2 cellular contexts compared by ENCODE assay signal in the genomic region with DNA sequence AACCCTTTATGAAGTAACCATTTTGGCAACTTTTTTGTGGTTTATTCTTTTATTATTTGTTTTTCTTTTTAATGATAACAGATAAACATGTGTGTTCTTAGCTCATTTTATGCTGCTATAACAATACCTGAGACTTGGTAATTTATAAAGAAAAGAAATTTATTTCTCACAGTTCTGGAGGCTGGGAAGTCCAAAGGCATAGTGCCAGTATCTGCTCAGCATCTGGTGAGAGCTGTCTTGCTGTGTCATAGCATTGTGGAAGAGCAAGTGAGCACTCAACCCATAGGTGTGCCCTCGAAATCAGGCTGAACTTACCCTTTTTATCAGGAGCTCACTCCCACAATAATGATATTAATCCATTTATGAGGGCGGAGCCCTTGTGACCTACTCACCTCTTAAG.
TF ChIP-seq lines count a peak whose summit lies in the region.

No MANE protein-coding gene starts in this region.

TF ChIP-seq in HepG2, 621 proteins besides CTCF, POLR2A, EP300 and RAD21:
- TF ChIP-seq ZNF564 (CRISPR knock-in tag; IDR thresholded peaks at IDR 0.05) (peak; percentile 98), RBM22 (optimal IDR thresholded peaks at IDR 0.05; ENCODE audit: low read length) (peak; percentile 70), MXI1 (IDR thresholded peaks at IDR 0.05; ENCODE audit: borderline replicate concordance, low read depth, low read length) (no peak)
- TF ChIP-seq, protein P1, sequence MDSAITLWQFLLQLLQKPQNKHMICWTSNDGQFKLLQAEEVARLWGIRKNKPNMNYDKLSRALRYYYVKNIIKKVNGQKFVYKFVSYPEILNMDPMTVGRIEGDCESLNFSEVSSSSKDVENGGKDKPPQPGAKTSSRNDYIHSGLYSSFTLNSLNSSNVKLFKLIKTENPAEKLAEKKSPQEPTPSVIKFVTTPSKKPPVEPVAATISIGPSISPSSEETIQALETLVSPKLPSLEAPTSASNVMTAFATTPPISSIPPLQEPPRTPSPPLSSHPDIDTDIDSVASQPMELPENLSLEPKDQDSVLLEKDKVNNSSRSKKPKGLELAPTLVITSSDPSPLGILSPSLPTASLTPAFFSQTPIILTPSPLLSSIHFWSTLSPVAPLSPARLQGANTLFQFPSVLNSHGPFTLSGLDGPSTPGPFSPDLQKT (CRISPR knock-in tag; IDR thresholded peaks at IDR 0.05; ENCODE audit: borderline replicate concordance) = no peak
- TF ChIP-seq, protein P2, sequence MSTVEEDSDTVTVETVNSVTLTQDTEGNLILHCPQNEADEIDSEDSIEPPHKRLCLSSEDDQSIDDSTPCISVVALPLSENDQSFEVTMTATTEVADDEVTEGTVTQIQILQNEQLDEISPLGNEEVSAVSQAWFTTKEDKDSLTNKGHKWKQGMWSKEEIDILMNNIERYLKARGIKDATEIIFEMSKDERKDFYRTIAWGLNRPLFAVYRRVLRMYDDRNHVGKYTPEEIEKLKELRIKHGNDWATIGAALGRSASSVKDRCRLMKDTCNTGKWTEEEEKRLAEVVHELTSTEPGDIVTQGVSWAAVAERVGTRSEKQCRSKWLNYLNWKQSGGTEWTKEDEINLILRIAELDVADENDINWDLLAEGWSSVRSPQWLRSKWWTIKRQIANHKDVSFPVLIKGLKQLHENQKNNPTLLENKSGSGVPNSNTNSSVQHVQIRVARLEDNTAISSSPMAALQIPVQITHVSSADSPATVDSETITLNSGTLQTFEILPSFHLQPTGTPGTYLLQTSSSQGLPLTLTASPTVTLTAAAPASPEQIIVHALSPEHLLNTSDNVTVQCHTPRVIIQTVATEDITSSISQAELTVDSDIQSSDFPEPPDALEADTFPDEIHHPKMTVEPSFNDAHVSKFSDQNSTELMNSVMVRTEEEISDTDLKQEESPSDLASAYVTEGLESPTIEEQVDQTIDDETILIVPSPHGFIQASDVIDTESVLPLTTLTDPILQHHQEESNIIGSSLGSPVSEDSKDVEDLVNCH (CRISPR knock-in tag; IDR thresholded peaks at IDR 0.05) = no peak

TF ChIP-seq in K562, 482 proteins besides CTCF, POLR2A, EP300 and RAD21:
- TF ChIP-seq NFE2 (IDR thresholded peaks at IDR 0.05; ENCODE audit: low read depth) (0 out of 2 replicates have a peak, but pooled peaks have one; percentile 3), ZNF274 (IDR thresholded peaks at IDR 0.05; ENCODE audit: borderline replicate concordance, low read depth, low read length) (no peak)
